8 cellular contexts compared by ENCODE assay signal in the genomic region with DNA sequence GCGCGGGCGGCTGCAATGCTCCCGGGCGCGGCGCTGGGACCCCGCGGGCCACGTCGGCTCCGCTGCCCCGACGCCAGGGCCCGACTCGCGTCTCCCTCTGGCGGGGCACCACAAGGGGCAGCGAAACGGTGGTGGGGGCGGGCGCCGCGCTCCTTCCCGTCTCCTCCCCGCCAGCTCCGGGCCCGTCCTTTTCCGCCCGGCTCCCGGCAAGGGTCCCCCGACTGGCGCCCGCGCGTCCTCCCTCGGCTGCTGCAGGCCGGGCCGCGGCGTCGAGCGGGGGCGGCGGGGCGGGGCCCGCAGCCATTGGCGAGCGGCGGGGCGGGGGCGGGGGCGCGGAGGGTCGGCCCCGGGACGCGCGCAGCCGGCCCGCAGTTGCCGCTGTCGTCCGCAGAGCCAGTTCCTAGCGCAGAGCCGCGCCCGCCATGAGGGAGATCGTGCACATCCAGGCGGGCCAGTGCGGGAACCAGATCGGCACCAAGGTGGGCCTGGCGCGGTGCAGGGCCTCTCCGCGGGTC. TPM values are rescaled to one million over a fixed set of nuclear protein-coding genes. Genes with fewer than 3 reads are reported as not detected.
DNase-seq lines count a peak whose midpoint lies in the region; ATAC-seq and TF ChIP-seq lines count a peak whose summit lies in the region.

TUBB6 (plus strand) TSS at position 371 of the 515 bp plus-strand sequence; CDS start at position 423, 52 bp downstream.

- H2AK5ac ChIP-seq in trophoblast cell (ENCODE audit: low read length): peak within 1 kb of the TSS; percentile 68

- H3K9me3 ChIP-seq in trophoblast cell (ENCODE audit: insufficient read depth, low read depth, low read length): no peaks in the 10 kb centered on the region

- peaks cover 8% of the 10 kb centered on the region for H3K36me3 Mint-ChIP-seq in activated naive CD4-positive, alpha-beta T cell treated with anti-CD3 and anti-CD28 coated beads, Interleukin-2, amount 50 U/mL, for 24 hours

- peak within 1 kb of the TSS; percentile 88 for H3K27ac ChIP-seq in trophoblast cell (ENCODE audit: low read depth, low read length)

- peak within 1 kb of the TSS; percentile 79 for H3K4me2 ChIP-seq in trophoblast cell (ENCODE audit: low read length)

- H3K4me3 ChIP-seq in HFF-Myc (replicated peaks; ENCODE audit: low read depth, low read length) (peak within 1 kb of the TSS; percentile 86), trophoblast cell (ENCODE audit: low read depth, low read length) (peak within 1 kb of the TSS; percentile 93)

- peak within 1 kb of the TSS; percentile 100 for H3K18ac ChIP-seq in trophoblast cell (ENCODE audit: low read length)

- WGBS in trophoblast cell (ENCODE audit: extremely low coverage, insufficient coverage, insufficient read length): no CpG with 5 or more reads among the region's 76 CpGs

- peak within 1 kb of the TSS; percentile 53 for H2BK12ac ChIP-seq in trophoblast cell (ENCODE audit: low read length)

- H3K79me2 ChIP-seq in trophoblast cell (ENCODE audit: control insufficient read depth, insufficient read depth, low read length, poor library complexity): peaks cover 13% of the 10 kb centered on the region

- H3K14ac ChIP-seq in trophoblast cell (ENCODE audit: low read length): peak within 1 kb of the TSS; percentile 99

- intact Hi-C loops in Right ventricle myocardium superior (cut with DNase I): no loop called here

- peak; percentile 82 for ATAC-seq in Right ventricle myocardium superior (ENCODE audit: poor library complexity)

- peaks cover 5% of the 10 kb centered on the region for H3K9me3 Mint-ChIP-seq in activated naive CD4-positive, alpha-beta T cell treated with anti-CD3 and anti-CD28 coated beads, Interleukin-2, amount 50 U/mL, for 24 hours

- H4K12ac ChIP-seq in trophoblast cell (ENCODE audit: low read depth, low read length): peak within 1 kb of the TSS; percentile 96

- peaks cover 36% of the 10 kb centered on the region for H3K27me3 Mint-ChIP-seq in activated naive CD4-positive, alpha-beta T cell treated with anti-CD3 and anti-CD28 coated beads, Interleukin-2, amount 50 U/mL, for 24 hours

- H3K27me3 ChIP-seq in trophoblast cell (ENCODE audit: insufficient read depth, low read length): no peaks in the 10 kb centered on the region

- peaks cover 6 to 23% of the 10 kb centered on the region in 2 experiments for H3K4me1 ChIP-seq in trophoblast cell (ENCODE audit: control insufficient read depth in 1 of 2, insufficient read depth in 2 of 2, low read length in 2 of 2)

- DNase-seq in activated T-cell treated with anti-CD3 and anti-CD28 coated beads for 48 hours (ENCODE audit: low read depth) (peak; percentile 50), activated T-cell treated with anti-CD3 and anti-CD28 coated beads for 4 hours (no peak), HFF-Myc (ENCODE audit: extremely low read depth, low read depth) (no peak), NCI-H2171 (lab: John Stamatoyannopoulos, UW) (peak; percentile 60), Right ventricle myocardium superior (peak; percentile 86), trophoblast cell (peak; percentile 37 to 71), NCI-H2029 (lab: John Stamatoyannopoulos, UW) (no peak)

- peak within 1 kb of the TSS; percentile 97 for H2BK120ac ChIP-seq in trophoblast cell (ENCODE audit: insufficient read depth, low read length, poor library complexity)

- H3K36me3 ChIP-seq in trophoblast cell (ENCODE audit: control insufficient read depth in 1 of 2, insufficient read depth in 2 of 2, low read length in 2 of 2): peaks cover 11 to 15% of the 10 kb centered on the region in 2 experiments

- no peak for TF ChIP-seq CTCF in HFF-Myc (IDR thresholded peaks at IDR 0.05; ENCODE audit: low read depth, low read length, missing control alignments)

- H3K9ac ChIP-seq in trophoblast cell (ENCODE audit: low read length): peak within 1 kb of the TSS; percentile 91

- H3K23ac ChIP-seq in trophoblast cell (ENCODE audit: low read length): no peak within 1 kb of the TSS

- H3K4ac ChIP-seq in trophoblast cell (ENCODE audit: low read depth, low read length): peak within 1 kb of the TSS; percentile 74

- H2BK5ac ChIP-seq in trophoblast cell (ENCODE audit: low read depth, low read length, poor library complexity): peak within 1 kb of the TSS; percentile 96

- peak within 1 kb of the TSS; percentile 94 for H4K8ac ChIP-seq in trophoblast cell (ENCODE audit: low read depth, low read length)

- peaks cover 12% of the 10 kb centered on the region for H3K4me1 Mint-ChIP-seq in activated naive CD4-positive, alpha-beta T cell treated with anti-CD3 and anti-CD28 coated beads, Interleukin-2, amount 50 U/mL, for 24 hours

- H3K4me3 Mint-ChIP-seq in activated naive CD4-positive, alpha-beta T cell treated with anti-CD3 and anti-CD28 coated beads, Interleukin-2, amount 50 U/mL, for 24 hours: peak within 1 kb of the TSS; percentile 70

- H2AFZ ChIP-seq in trophoblast cell (ENCODE audit: insufficient read depth, low read length, poor library complexity): peak within 1 kb of the TSS; percentile 96

- peaks cover 18% of the 10 kb centered on the region for H3K79me1 ChIP-seq in trophoblast cell (ENCODE audit: low read length)

- H3K27ac Mint-ChIP-seq in activated naive CD4-positive, alpha-beta T cell treated with anti-CD3 and anti-CD28 coated beads, Interleukin-2, amount 50 U/mL, for 24 hours: no peak within 1 kb of the TSS

- peak within 1 kb of the TSS; percentile 92 for H4K91ac ChIP-seq in trophoblast cell (ENCODE audit: low read depth, low read length)

RNA-seq across cellular contexts. Expression of gene TUBB6, which starts in this region (rescaled TPM):
- 94.6 TPM for total RNA-seq in Right ventricle myocardium superior
- polyA plus RNA-seq in trophoblast cell (2013): 229 and 231 TPM in 2 replicates

Comparison
In these comparisons a context has a peak if more than half of its experiments do, and no peak if none do; other contexts are left out.
1. DNase-seq: peak in activated T-cell treated with anti-CD3 and anti-CD28 coated beads for 48 hours (single experiment), NCI-H2171 (single experiment), Right ventricle myocardium superior (single experiment) and trophoblast cell (2 of 2); none in activated T-cell treated with anti-CD3 and anti-CD28 coated beads for 4 hours (single experiment), HFF-Myc (single experiment) and NCI-H2029 (single experiment).